Comparison of ENCODE assay signal across 8 cellular contexts in the genomic region with DNA sequence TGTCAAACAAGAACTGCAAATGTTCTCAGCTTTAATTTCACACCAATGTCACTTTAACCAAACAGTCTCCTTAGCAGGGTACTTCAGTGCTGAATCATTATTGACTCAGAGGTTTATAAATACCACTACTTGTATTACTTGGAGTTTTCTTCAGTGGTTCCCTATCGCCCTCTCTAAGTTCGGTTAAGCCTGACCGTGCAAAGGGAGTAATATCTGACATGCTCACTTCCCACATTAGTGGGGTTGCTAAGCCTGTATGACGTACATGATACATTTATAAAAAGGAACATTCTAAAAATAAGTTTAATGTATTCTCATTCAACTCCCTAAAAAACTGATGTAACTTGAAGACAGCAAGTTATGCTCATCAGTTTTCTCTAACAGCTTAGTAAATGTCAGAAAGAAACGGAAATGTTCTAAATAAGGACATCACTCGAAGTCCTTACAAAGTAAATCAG.
DNase-seq lines count a peak whose midpoint lies in the region; ATAC-seq, FAIRE-seq and TF ChIP-seq lines count a peak whose summit lies in the region.

No MANE protein-coding gene starts in this region.

- DNase-seq in AG08396 (ENCODE audit: low spot score) (peak; percentile 72), SK-N-SH (no peak), kidney (no peak), glutamatergic neuron (no peak), COLO668 (lab: John Stamatoyannopoulos, UW; ENCODE audit: unreplicated experiment) (no peak)
- no peak for DNase-seq in activated CD4-positive, alpha-beta T cell treated with anti-CD3 and anti-CD28 coated beads, Interleukin-2, amount 50 U/mL, for 1 hour

- peak; percentile 11 for FAIRE-seq in kidney (lab: Jason Lieb, UNC)

- no peaks in the 10 kb centered on the region for H3K79me2 ChIP-seq in SK-N-SH (ENCODE audit: insufficient read depth)

- peak overlapping the region in 1 of 2 experiments; percentile 45; a peak in 1 of 4 replicates for H3K27ac ChIP-seq in SK-N-SH (ENCODE audit: low read depth in 2 of 2, low read length in 1 of 2)
- H3K27ac ChIP-seq in kidney (ENCODE audit: low read depth in 2 of 2, low read length in 2 of 2) = no peak overlapping the region

- H3K9me3 ChIP-seq in SK-N-SH = no peaks in the 10 kb centered on the region
- H3K9me3 ChIP-seq in kidney (ENCODE audit: control insufficient read depth in 1 of 2, low read length in 2 of 2) = no peaks in the 10 kb centered on the region

- peaks cover 7% of the 10 kb centered on the region for H3K36me3 Mint-ChIP-seq in glutamatergic neuron (ENCODE audit: unreplicated experiment)

- H3K4me3 ChIP-seq in SK-N-SH (ENCODE audit: low read depth in 2 of 2, low read length in 1 of 2) = no peak overlapping the region
- no peak overlapping the region for H3K4me3 ChIP-seq in kidney (ENCODE audit: low read length in 2 of 2)

- peak; percentile 95 for ATAC-seq in GM19035 (IDR thresholded peaks at IDR 0.05; ENCODE audit: unreplicated experiment)
- peak; percentile 98 for ATAC-seq in HG03095 (IDR thresholded peaks at IDR 0.05; ENCODE audit: unreplicated experiment)

- H3K9ac ChIP-seq in SK-N-SH (no peak overlapping the region), kidney (ENCODE audit: low read length in 2 of 2) (no peak overlapping the region)

- no peaks in the 10 kb centered on the region for H3K9me3 Mint-ChIP-seq in glutamatergic neuron (ENCODE audit: unreplicated experiment)

- POLR2A ChIA-PET in SK-N-SH (lab: Yijun Ruan, JAX) = no interaction called here

- no peaks in the 10 kb centered on the region for H4K20me1 ChIP-seq in SK-N-SH (ENCODE audit: insufficient read depth)

- H3K4me1 Mint-ChIP-seq in glutamatergic neuron (ENCODE audit: low read depth, unreplicated experiment) = no peaks in the 10 kb centered on the region

- H3K27me3 Mint-ChIP-seq in glutamatergic neuron (ENCODE audit: unreplicated experiment) = no peaks in the 10 kb centered on the region

- H3K36me3 ChIP-seq in SK-N-SH (replicated peaks in 1 of 2; ENCODE audit: control insufficient read depth in 1 of 2, insufficient read depth in 2 of 2, low read length in 1 of 2) (no peaks in the 10 kb centered on the region), kidney (ENCODE audit: control insufficient read depth in 1 of 2, insufficient read depth in 2 of 2, low read length in 2 of 2) (no peaks in the 10 kb centered on the region)

- no peaks in the 10 kb centered on the region for H3K9me2 ChIP-seq in SK-N-SH

- intact Hi-C loops in kidney (cut with DNase I) = no loop called here

- no peaks in the 10 kb centered on the region for H3F3A ChIP-seq in SK-N-SH (replicated peaks; ENCODE audit: insufficient read depth)

- no peaks in the 10 kb centered on the region for H3K27me3 ChIP-seq in SK-N-SH (ENCODE audit: insufficient read depth)

- H3K4me2 ChIP-seq in SK-N-SH = peak overlapping the region; percentile 2; the same call in 1 of the 2 replicates

- no peak overlapping the region for H3K27ac Mint-ChIP-seq in glutamatergic neuron (ENCODE audit: unreplicated experiment)

- no peak for TF ChIP-seq EP300 in SK-N-SH (IDR thresholded peaks at IDR 0.05; ENCODE audit: borderline replicate concordance in 1 of 2, low read depth in 1 of 2, low read length in 1 of 2)

- TF ChIP-seq RAD21 in SK-N-SH (IDR thresholded peaks at IDR 0.05; ENCODE audit: low read length) = no peak

- no peak for TF ChIP-seq CTCF in SK-N-SH (IDR thresholded peaks at IDR 0.05)
- TF ChIP-seq CTCF in kidney (IDR thresholded peaks at IDR 0.05; ENCODE audit: borderline replicate concordance, extremely low read depth, insufficient read depth) = no peak
- TF ChIP-seq CTCF in glutamatergic neuron (IDR thresholded peaks at IDR 0.05; ENCODE audit: partially characterized antibody, unreplicated experiment) = no peak

- H3K4me1 ChIP-seq in SK-N-SH (ENCODE audit: control insufficient read depth in 1 of 2, insufficient read depth in 2 of 2, low read depth in 1 of 2, low read length in 1 of 2) (peaks cover 0 to 23% of the 10 kb centered on the region in 2 experiments; a peak in 2 of 4 replicates), kidney (ENCODE audit: control insufficient read depth in 1 of 2, insufficient read depth in 1 of 2, low read depth in 1 of 2, low read length in 2 of 2) (no peaks in the 10 kb centered on the region)

- no peak overlapping the region for H3K4me3 Mint-ChIP-seq in glutamatergic neuron (ENCODE audit: unreplicated experiment)

- 44% methylated on average over 6 of the region's 6 CpGs for WGBS in SK-N-SH (ENCODE audit: low lambda C conversion rate)

- CTCF ChIA-PET in SK-N-SH (lab: Yijun Ruan, JAX) = no interaction called here

- no peak overlapping the region for H2AFZ ChIP-seq in SK-N-SH (ENCODE audit: low read depth)

TF ChIP-seq in SK-N-SH, 30 proteins besides CTCF, POLR2A, EP300 and RAD21:
- no peak for TF ChIP-seq NFIC (IDR thresholded peaks at IDR 0.05; ENCODE audit: borderline replicate concordance)
- peak; percentile 44; the same call in 1 of the 2 replicates for TF ChIP-seq MEF2A (IDR thresholded peaks at IDR 0.05; ENCODE audit: borderline replicate concordance, low read depth)
- TF ChIP-seq ELF1 (IDR thresholded peaks at IDR 0.05) = no peak
- TF ChIP-seq FOSL2 (IDR thresholded peaks at IDR 0.05; ENCODE audit: borderline replicate concordance, low read depth) = peak; percentile 31; the same call in 1 of the 2 replicates
- TF ChIP-seq POLR2AphosphoS5 (IDR thresholded peaks at IDR 0.05; ENCODE audit: low read depth, low read length) = no peak
- TF ChIP-seq, protein P1, sequence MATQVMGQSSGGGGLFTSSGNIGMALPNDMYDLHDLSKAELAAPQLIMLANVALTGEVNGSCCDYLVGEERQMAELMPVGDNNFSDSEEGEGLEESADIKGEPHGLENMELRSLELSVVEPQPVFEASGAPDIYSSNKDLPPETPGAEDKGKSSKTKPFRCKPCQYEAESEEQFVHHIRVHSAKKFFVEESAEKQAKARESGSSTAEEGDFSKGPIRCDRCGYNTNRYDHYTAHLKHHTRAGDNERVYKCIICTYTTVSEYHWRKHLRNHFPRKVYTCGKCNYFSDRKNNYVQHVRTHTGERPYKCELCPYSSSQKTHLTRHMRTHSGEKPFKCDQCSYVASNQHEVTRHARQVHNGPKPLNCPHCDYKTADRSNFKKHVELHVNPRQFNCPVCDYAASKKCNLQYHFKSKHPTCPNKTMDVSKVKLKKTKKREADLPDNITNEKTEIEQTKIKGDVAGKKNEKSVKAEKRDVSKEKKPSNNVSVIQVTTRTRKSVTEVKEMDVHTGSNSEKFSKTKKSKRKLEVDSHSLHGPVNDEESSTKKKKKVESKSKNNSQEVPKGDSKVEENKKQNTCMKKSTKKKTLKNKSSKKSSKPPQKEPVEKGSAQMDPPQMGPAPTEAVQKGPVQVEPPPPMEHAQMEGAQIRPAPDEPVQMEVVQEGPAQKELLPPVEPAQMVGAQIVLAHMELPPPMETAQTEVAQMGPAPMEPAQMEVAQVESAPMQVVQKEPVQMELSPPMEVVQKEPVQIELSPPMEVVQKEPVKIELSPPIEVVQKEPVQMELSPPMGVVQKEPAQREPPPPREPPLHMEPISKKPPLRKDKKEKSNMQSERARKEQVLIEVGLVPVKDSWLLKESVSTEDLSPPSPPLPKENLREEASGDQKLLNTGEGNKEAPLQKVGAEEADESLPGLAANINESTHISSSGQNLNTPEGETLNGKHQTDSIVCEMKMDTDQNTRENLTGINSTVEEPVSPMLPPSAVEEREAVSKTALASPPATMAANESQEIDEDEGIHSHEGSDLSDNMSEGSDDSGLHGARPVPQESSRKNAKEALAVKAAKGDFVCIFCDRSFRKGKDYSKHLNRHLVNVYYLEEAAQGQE (IDR thresholded peaks at IDR 0.05; ENCODE audit: low read depth, low read length) = no peak
